ENCODE assay signal across 11 cellular contexts in the genomic region with DNA sequence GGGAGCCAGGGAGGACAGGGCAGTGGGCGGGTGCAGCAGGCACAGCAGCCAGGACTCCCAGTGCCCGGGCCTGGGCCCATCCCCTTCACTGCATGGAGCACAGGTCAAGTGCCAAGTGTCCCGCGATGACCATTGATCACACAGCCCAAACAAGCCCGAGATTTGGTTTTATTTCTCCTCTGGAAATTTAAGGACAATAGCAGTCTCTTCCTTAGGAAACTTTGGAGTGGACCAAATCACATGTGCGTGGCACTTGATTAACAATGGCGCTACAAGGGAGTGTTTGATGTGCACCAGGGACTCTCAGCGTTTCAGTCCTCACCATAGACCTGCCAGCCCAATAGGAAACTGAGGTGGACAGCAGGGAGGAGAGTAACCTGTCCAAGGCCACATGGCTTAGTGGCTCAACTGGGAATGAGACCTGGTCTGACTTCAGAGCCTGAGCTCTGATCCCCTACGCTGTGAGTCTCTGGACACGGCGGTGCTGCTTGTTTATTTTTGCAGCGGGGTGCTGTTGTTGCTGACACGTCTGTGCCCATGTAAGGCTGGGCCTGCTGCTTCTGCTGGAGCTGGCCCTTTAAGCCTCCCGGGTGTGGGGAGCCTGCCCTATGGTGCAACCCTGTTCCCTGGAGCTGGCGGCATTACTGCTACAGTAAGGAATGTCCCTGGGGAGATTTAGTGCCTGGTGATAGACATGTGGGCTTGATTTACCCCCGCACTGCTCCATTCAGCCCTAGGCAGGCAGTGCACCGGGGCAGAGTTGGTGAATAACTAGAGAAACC.
DNase-seq lines count a peak whose midpoint lies in the region; ATAC-seq and TF ChIP-seq lines count a peak whose summit lies in the region.
"Had no signal": no experiment of that assay in that cellular context is flagged by ENCODE, and none has a peak within 500 bp of the region (broad histone marks: within the 10 kb centered on the region; RNA-seq: fewer than 3 reads in every experiment).

No MANE protein-coding gene starts in this region.

- H3K4me1 ChIP-seq in fibroblast of lung (ENCODE audit: control insufficient read depth, extremely low read depth, insufficient read depth, low read length): peaks cover 14% of the 10 kb centered on the region

- no peak overlapping the region for H3K27ac ChIP-seq in fibroblast of lung (ENCODE audit: insufficient read depth, low read length)
- H3K27ac ChIP-seq: thyroid gland had no signal

- intact Hi-C loops in left colon (cut with DNase I, micrococcal nuclease): no loop called here

- no peaks in the 10 kb centered on the region for H3K9me3 ChIP-seq in fibroblast of lung (ENCODE audit: control insufficient read depth, insufficient read depth, low read depth, low read length)
- H3K9me3 ChIP-seq: thyroid gland had no signal

- H3K27me3 Mint-ChIP-seq in osteocyte (ENCODE audit: unreplicated experiment): peaks cover 8% of the 10 kb centered on the region
- peaks cover 0 to 15% (median 10%) of the 10 kb centered on the region in 5 donors for H3K27me3 Mint-ChIP-seq in naive thymus-derived CD8-positive, alpha-beta T cell

- in situ Hi-C loops in ACHN (cut with HindIII; ENCODE audit: low pct_ligation_motif_present, low pct_unique_long_range_greater_than_20kb, low sequenced_read_pairs): no loop called here

- H3K9me3 Mint-ChIP-seq in osteocyte (ENCODE audit: unreplicated experiment): no peaks in the 10 kb centered on the region
- no peaks in the 10 kb centered on the region for H3K9me3 Mint-ChIP-seq in naive thymus-derived CD8-positive, alpha-beta T cell
- H3K9me3 Mint-ChIP-seq: natural killer cell treated with Interleukin-12 subunit alpha and Interleukin-12 subunit beta and Interleukin-15 and Interleukin-18, amount 100 ng/mL, for 72 hours had no signal

- peak overlapping the region; percentile 33 for H3K4me3 Mint-ChIP-seq in osteocyte (ENCODE audit: unreplicated experiment)
- H3K4me3 Mint-ChIP-seq in naive thymus-derived CD8-positive, alpha-beta T cell: no peak overlapping the region
- H3K4me3 Mint-ChIP-seq: natural killer cell treated with Interleukin-12 subunit alpha and Interleukin-12 subunit beta and Interleukin-15 and Interleukin-18, amount 100 ng/mL, for 72 hours had no signal

- no peak overlapping the region for H3K4me3 ChIP-seq in fibroblast of lung (replicated peaks in 1 of 4; ENCODE audit: control extremely low read depth in 1 of 4, insufficient read depth in 1 of 4, low read depth in 3 of 4, low read length in 4 of 4)
- H3K4me3 ChIP-seq: thyroid gland had no signal

- H3K4me1 Mint-ChIP-seq in osteocyte (ENCODE audit: unreplicated experiment): peaks cover 35% of the 10 kb centered on the region
- H3K4me1 Mint-ChIP-seq in naive thymus-derived CD8-positive, alpha-beta T cell: no peaks in the 10 kb centered on the region

- H3K9ac ChIP-seq in fibroblast of lung (ENCODE audit: insufficient read depth, low read length): no peak overlapping the region

- H4K20me1 ChIP-seq in fibroblast of lung (ENCODE audit: control insufficient read depth, extremely low read depth, insufficient read depth, low read length): no peaks in the 10 kb centered on the region

- DNase-seq in Daoy (ENCODE audit: low read depth): peak; percentile 89
- peak; percentile 93 for DNase-seq in NCI-H82 (lab: John Stamatoyannopoulos, UW)
- peak; percentile 88 to 97 for DNase-seq in fibroblast of lung (ENCODE audit: low read depth in 2 of 2)
- DNase-seq in osteocyte (ENCODE audit: extremely low spot score, unreplicated experiment): peak; percentile 91
- DNase-seq in left colon: no peak
- no peak for DNase-seq in NOMO-1 treated with DMSO at 0.1 percent for 48 hours (lab: John Stamatoyannopoulos, UW; ENCODE audit: unreplicated experiment)
- no peak for DNase-seq in ACHN
- DNase-seq in naive thymus-derived CD8-positive, alpha-beta T cell: no peak
- DNase-seq: activated effector memory CD4-positive, alpha-beta T cell treated with anti-CD3 and anti-CD28 coated beads, Interleukin-2, amount 50 U/mL, for 16 hours had no signal

- peaks cover 11% of the 10 kb centered on the region for H3K27me3 ChIP-seq in fibroblast of lung (ENCODE audit: control insufficient read depth, insufficient read depth, low read length)
- H3K27me3 ChIP-seq: thyroid gland had no signal

- H3K27ac Mint-ChIP-seq in osteocyte (ENCODE audit: unreplicated experiment): peak overlapping the region; percentile 80
- H3K27ac Mint-ChIP-seq in naive thymus-derived CD8-positive, alpha-beta T cell: peak overlapping the region in 2 of 10 donors; percentile 9 to 59
- H3K27ac Mint-ChIP-seq: natural killer cell treated with Interleukin-12 subunit alpha and Interleukin-12 subunit beta and Interleukin-15 and Interleukin-18, amount 100 ng/mL, for 72 hours had no signal

- H3K4me2 ChIP-seq in fibroblast of lung (ENCODE audit: extremely low read depth, insufficient read depth, low read length): peak overlapping the region; percentile 40

- H3K36me3 ChIP-seq in fibroblast of lung (ENCODE audit: control insufficient read depth, insufficient read depth, low read length): no peaks in the 10 kb centered on the region
- H3K36me3 ChIP-seq: thyroid gland had no signal

- ATAC-seq in left colon: no peak
- ATAC-seq in naive thymus-derived CD8-positive, alpha-beta T cell: no peak

- TF ChIP-seq CTCF in fibroblast of lung (conservative IDR thresholded peaks at IDR 0.05 in 1 of 2, IDR thresholded peaks at IDR 0.05 in 1 of 2; ENCODE audit: low read depth in 1 of 2, low read length in 2 of 2): no peak
- no peak for TF ChIP-seq CTCF in osteocyte (IDR thresholded peaks at IDR 0.05)

- H3K79me2 ChIP-seq in fibroblast of lung (ENCODE audit: control insufficient read depth, insufficient read depth, low read length): no peaks in the 10 kb centered on the region

- H3K36me3 Mint-ChIP-seq in osteocyte (ENCODE audit: unreplicated experiment): no peaks in the 10 kb centered on the region
- H3K36me3 Mint-ChIP-seq in naive thymus-derived CD8-positive, alpha-beta T cell: no peaks in the 10 kb centered on the region
- H3K36me3 Mint-ChIP-seq: natural killer cell treated with Interleukin-12 subunit alpha and Interleukin-12 subunit beta and Interleukin-15 and Interleukin-18, amount 100 ng/mL, for 72 hours had no signal

- H2AFZ ChIP-seq in fibroblast of lung (ENCODE audit: low read length): peak overlapping the region; percentile 45

- POLR2A ChIA-PET in naive thymus-derived CD8-positive, alpha-beta T cell (lab: Charles Lee): no interaction called here

Comparison
In these comparisons a context has a peak if more than half of its experiments do, and no peak if none do; other contexts are left out.
1. DNase-seq: peak in Daoy (single experiment), NCI-H82 (single experiment), fibroblast of lung (2 of 2) and osteocyte (single experiment); none in left colon (0 of 2), NOMO-1 treated with DMSO at 0.1 percent for 48 hours (single experiment), ACHN (single experiment) and naive thymus-derived CD8-positive, alpha-beta T cell (0 of 10).